In genomic region chr4:1793940-1794808, GRCh38 we compare ENCODE assay signal across 1 cellular context.
TF ChIP-seq lines count a peak whose summit lies in the region.

No MANE protein-coding gene starts in this region.

TF ChIP-seq in K562, 482 proteins besides CTCF, POLR2A, EP300 and RAD21 (continued from another document and continues in another):
- TF ChIP-seq, protein P1, sequence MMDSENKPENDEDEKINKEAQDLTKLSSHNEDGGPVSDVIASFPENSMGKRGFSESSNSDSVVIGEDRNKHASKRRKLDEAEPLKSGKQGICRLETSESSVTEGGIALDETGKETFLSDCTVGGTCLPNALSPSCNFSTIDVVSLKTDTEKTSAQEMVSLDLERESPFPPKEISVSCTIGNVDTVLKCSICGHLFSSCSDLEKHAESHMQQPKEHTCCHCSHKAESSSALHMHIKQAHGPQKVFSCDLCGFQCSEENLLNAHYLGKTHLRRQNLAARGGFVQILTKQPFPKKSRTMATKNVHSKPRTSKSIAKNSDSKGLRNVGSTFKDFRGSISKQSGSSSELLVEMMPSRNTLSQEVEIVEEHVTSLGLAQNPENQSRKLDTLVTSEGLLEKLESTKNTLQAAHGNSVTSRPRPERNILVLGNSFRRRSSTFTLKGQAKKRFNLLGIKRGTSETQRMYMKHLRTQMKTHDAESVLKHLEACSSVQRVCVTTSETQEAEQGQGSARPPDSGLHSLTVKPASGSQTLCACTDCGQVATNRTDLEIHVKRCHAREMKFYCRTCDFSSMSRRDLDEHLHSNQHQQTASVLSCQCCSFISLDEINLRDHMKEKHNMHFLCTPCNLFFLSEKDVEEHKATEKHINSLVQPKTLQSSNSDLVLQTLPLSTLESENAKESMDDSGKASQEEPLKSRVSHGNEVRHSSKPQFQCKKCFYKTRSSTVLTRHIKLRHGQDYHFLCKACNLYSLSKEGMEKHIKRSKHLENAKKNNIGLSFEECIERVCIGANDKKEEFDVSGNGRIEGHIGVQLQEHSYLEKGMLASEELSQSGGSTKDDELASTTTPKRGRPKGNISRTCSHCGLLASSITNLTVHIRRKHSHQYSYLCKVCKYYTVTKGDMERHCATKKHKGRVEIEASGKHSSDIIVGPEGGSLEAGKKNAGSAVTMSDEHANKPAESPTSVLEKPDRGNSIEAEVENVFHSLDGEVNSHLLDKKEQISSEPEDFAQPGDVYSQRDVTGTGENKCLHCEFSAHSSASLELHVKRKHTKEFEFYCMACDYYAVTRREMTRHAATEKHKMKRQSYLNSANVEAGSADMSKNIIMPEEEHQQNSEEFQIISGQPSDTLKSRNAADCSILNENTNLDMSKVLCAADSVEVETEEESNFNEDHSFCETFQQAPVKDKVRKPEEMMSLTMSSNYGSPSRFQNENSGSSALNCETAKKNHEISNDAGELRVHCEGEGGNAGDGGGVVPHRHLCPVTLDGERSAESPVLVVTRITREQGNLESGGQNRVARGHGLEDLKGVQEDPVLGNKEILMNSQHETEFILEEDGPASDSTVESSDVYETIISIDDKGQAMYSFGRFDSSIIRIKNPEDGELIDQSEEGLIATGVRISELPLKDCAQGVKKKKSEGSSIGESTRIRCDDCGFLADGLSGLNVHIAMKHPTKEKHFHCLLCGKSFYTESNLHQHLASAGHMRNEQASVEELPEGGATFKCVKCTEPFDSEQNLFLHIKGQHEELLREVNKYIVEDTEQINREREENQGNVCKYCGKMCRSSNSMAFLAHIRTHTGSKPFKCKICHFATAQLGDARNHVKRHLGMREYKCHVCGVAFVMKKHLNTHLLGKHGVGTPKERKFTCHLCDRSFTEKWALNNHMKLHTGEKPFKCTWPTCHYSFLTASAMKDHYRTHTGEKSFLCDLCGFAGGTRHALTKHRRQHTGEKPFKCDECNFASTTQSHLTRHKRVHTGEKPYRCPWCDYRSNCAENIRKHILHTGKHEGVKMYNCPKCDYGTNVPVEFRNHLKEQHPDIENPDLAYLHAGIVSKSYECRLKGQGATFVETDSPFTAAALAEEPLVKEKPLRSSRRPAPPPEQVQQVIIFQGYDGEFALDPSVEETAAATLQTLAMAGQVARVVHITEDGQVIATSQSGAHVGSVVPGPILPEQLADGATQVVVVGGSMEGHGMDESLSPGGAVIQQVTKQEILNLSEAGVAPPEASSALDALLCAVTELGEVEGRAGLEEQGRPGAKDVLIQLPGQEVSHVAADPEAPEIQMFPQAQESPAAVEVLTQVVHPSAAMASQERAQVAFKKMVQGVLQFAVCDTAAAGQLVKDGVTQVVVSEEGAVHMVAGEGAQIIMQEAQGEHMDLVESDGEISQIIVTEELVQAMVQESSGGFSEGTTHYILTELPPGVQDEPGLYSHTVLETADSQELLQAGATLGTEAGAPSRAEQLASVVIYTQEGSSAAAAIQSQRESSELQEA (IDR thresholded peaks at IDR 0.05; ENCODE audit: low read depth), result no peak
- TF ChIP-seq ILF3 (IDR thresholded peaks at IDR 0.05; ENCODE audit: borderline replicate concordance), result no peak
- TF ChIP-seq GABPB2 (CRISPR knock-in tag; conservative IDR thresholded peaks at IDR 0.05), result no peak
- no peak for TF ChIP-seq YBX1 (IDR thresholded peaks at IDR 0.05)
- TF ChIP-seq, protein P2, sequence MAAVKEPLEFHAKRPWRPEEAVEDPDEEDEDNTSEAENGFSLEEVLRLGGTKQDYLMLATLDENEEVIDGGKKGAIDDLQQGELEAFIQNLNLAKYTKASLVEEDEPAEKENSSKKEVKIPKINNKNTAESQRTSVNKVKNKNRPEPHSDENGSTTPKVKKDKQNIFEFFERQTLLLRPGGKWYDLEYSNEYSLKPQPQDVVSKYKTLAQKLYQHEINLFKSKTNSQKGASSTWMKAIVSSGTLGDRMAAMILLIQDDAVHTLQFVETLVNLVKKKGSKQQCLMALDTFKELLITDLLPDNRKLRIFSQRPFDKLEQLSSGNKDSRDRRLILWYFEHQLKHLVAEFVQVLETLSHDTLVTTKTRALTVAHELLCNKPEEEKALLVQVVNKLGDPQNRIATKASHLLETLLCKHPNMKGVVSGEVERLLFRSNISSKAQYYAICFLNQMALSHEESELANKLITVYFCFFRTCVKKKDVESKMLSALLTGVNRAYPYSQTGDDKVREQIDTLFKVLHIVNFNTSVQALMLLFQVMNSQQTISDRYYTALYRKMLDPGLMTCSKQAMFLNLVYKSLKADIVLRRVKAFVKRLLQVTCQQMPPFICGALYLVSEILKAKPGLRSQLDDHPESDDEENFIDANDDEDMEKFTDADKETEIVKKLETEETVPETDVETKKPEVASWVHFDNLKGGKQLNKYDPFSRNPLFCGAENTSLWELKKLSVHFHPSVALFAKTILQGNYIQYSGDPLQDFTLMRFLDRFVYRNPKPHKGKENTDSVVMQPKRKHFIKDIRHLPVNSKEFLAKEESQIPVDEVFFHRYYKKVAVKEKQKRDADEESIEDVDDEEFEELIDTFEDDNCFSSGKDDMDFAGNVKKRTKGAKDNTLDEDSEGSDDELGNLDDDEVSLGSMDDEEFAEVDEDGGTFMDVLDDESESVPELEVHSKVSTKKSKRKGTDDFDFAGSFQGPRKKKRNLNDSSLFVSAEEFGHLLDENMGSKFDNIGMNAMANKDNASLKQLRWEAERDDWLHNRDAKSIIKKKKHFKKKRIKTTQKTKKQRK (IDR thresholded peaks at IDR 0.05; ENCODE audit: borderline replicate concordance, low read depth, low read length), result no peak
- TF ChIP-seq HNRNPLL (IDR thresholded peaks at IDR 0.05; ENCODE audit: low read depth, low read length, poor library complexity, severe bottlenecking), result no peak
- TF ChIP-seq FOXM1 (IDR thresholded peaks at IDR 0.05; ENCODE audit: low read depth), result no peak
- TF ChIP-seq FOXM1 (CRISPR knock-in tag; IDR thresholded peaks at IDR 0.05; ENCODE audit: low read depth), result no peak
- no peak for TF ChIP-seq CCNT2 (IDR thresholded peaks at IDR 0.05; ENCODE audit: borderline replicate concordance, extremely low read depth, insufficient read length, low read depth, low read length)
- TF ChIP-seq, protein P3, sequence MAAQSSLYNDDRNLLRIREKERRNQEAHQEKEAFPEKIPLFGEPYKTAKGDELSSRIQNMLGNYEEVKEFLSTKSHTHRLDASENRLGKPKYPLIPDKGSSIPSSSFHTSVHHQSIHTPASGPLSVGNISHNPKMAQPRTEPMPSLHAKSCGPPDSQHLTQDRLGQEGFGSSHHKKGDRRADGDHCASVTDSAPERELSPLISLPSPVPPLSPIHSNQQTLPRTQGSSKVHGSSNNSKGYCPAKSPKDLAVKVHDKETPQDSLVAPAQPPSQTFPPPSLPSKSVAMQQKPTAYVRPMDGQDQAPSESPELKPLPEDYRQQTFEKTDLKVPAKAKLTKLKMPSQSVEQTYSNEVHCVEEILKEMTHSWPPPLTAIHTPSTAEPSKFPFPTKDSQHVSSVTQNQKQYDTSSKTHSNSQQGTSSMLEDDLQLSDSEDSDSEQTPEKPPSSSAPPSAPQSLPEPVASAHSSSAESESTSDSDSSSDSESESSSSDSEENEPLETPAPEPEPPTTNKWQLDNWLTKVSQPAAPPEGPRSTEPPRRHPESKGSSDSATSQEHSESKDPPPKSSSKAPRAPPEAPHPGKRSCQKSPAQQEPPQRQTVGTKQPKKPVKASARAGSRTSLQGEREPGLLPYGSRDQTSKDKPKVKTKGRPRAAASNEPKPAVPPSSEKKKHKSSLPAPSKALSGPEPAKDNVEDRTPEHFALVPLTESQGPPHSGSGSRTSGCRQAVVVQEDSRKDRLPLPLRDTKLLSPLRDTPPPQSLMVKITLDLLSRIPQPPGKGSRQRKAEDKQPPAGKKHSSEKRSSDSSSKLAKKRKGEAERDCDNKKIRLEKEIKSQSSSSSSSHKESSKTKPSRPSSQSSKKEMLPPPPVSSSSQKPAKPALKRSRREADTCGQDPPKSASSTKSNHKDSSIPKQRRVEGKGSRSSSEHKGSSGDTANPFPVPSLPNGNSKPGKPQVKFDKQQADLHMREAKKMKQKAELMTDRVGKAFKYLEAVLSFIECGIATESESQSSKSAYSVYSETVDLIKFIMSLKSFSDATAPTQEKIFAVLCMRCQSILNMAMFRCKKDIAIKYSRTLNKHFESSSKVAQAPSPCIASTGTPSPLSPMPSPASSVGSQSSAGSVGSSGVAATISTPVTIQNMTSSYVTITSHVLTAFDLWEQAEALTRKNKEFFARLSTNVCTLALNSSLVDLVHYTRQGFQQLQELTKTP (IDR thresholded peaks at IDR 0.05; ENCODE audit: low read depth in 1 of 2, partially characterized antibody in 2 of 2), result no peak
- TF ChIP-seq CCAR2 (IDR thresholded peaks at IDR 0.05; ENCODE audit: low read depth, low read length), result no peak
- no peak for TF ChIP-seq ZFPM2 (CRISPR knock-in tag; IDR thresholded peaks at IDR 0.05)
- TF ChIP-seq POLR2B (IDR thresholded peaks at IDR 0.05; ENCODE audit: low read depth, partially characterized antibody), result no peak
- TF ChIP-seq RHOXF2B (CRISPR knock-in tag; conservative IDR thresholded peaks at IDR 0.05), result no peak
- no peak for TF ChIP-seq CBFB (CRISPR knock-in tag; IDR thresholded peaks at IDR 0.05)
- TF ChIP-seq HCFC1 (IDR thresholded peaks at IDR 0.05; ENCODE audit: low read depth, low read length), result no peak
- no peak for TF ChIP-seq NR2F6 (CRISPR knock-in tag; IDR thresholded peaks at IDR 0.05)
- TF ChIP-seq ETS2 (tag; IDR thresholded peaks at IDR 0.05; ENCODE audit: borderline replicate concordance, poor library complexity, severe bottlenecking), result no peak
- no peak for TF ChIP-seq ZNF699 (CRISPR knock-in tag; IDR thresholded peaks at IDR 0.05; ENCODE audit: insufficient replicate concordance)
- no peak for TF ChIP-seq ZNF384 (IDR thresholded peaks at IDR 0.05; ENCODE audit: low read depth, low read length)
- no peak for TF ChIP-seq CBX2 (IDR thresholded peaks at IDR 0.05; ENCODE audit: insufficient read depth, low read length, poor library complexity, severe bottlenecking)
- no peak for TF ChIP-seq GABPA (tag; conservative IDR thresholded peaks at IDR 0.05; ENCODE audit: low read depth)
- peak; percentile 15; the same call in 1 of the 2 replicates for TF ChIP-seq ZFX (CRISPR knock-in tag; IDR thresholded peaks at IDR 0.05)
- no peak for TF ChIP-seq SMARCB1 (IDR thresholded peaks at IDR 0.05; ENCODE audit: insufficient read length, low read depth)
- TF ChIP-seq SUPT5H (IDR thresholded peaks at IDR 0.05), result no peak
- TF ChIP-seq ETV1 (tag; conservative IDR thresholded peaks at IDR 0.05; ENCODE audit: low read depth), result no peak
- TF ChIP-seq GATA2 (CRISPR knock-in tag; IDR thresholded peaks at IDR 0.05), result no peak
- TF ChIP-seq ZNF717 (CRISPR knock-in tag; IDR thresholded peaks at IDR 0.05), result no peak
- no peak for TF ChIP-seq CHCHD3 (CRISPR knock-in tag; IDR thresholded peaks at IDR 0.05)
- TF ChIP-seq HNRNPH1 (optimal IDR thresholded peaks at IDR 0.05; ENCODE audit: low read depth, low read length), result no peak
- TF ChIP-seq GABPB1 (CRISPR knock-in tag; IDR thresholded peaks at IDR 0.05), result no peak
- TF ChIP-seq MYC (IDR thresholded peaks at IDR 0.05; ENCODE audit: low read depth, low read length), result no peak
- TF ChIP-seq MYC (CRISPR knock-in tag; IDR thresholded peaks at IDR 0.05; ENCODE audit: borderline replicate concordance, low read depth), result no peak
- TF ChIP-seq HMG20A (CRISPR knock-in tag; conservative IDR thresholded peaks at IDR 0.05), result no peak
- no peak for TF ChIP-seq ATF1 (CRISPR knock-in tag; IDR thresholded peaks at IDR 0.05)
- no peak for TF ChIP-seq ATF1 (tag; IDR thresholded peaks at IDR 0.05)
- peak; percentile 76 for TF ChIP-seq L3MBTL2 (IDR thresholded peaks at IDR 0.05)
- no peak for TF ChIP-seq RCOR1 (IDR thresholded peaks at IDR 0.05; ENCODE audit: borderline replicate concordance in 1 of 2, low read depth in 2 of 2, low read length in 2 of 2)
- no peak for TF ChIP-seq STAT6 (CRISPR knock-in tag; IDR thresholded peaks at IDR 0.05)
- TF ChIP-seq RNF2 (IDR thresholded peaks at IDR 0.05), result no peak
- TF ChIP-seq, protein P4, sequence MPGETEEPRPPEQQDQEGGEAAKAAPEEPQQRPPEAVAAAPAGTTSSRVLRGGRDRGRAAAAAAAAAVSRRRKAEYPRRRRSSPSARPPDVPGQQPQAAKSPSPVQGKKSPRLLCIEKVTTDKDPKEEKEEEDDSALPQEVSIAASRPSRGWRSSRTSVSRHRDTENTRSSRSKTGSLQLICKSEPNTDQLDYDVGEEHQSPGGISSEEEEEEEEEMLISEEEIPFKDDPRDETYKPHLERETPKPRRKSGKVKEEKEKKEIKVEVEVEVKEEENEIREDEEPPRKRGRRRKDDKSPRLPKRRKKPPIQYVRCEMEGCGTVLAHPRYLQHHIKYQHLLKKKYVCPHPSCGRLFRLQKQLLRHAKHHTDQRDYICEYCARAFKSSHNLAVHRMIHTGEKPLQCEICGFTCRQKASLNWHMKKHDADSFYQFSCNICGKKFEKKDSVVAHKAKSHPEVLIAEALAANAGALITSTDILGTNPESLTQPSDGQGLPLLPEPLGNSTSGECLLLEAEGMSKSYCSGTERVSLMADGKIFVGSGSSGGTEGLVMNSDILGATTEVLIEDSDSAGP (CRISPR knock-in tag; IDR thresholded peaks at IDR 0.05), result no peak
- no peak for TF ChIP-seq POLR2AphosphoS5 (IDR thresholded peaks at IDR 0.05; ENCODE audit: control insufficient read depth, insufficient read depth, low read depth, low read length)
- no peak for TF ChIP-seq NCOR1 (IDR thresholded peaks at IDR 0.05)
- TF ChIP-seq, protein P5, sequence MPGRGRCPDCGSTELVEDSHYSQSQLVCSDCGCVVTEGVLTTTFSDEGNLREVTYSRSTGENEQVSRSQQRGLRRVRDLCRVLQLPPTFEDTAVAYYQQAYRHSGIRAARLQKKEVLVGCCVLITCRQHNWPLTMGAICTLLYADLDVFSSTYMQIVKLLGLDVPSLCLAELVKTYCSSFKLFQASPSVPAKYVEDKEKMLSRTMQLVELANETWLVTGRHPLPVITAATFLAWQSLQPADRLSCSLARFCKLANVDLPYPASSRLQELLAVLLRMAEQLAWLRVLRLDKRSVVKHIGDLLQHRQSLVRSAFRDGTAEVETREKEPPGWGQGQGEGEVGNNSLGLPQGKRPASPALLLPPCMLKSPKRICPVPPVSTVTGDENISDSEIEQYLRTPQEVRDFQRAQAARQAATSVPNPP (IDR thresholded peaks at IDR 0.05; ENCODE audit: borderline replicate concordance, insufficient read depth, insufficient read length), result no peak
